ENCODE assay signal across 14 cellular contexts in the genomic region with DNA sequence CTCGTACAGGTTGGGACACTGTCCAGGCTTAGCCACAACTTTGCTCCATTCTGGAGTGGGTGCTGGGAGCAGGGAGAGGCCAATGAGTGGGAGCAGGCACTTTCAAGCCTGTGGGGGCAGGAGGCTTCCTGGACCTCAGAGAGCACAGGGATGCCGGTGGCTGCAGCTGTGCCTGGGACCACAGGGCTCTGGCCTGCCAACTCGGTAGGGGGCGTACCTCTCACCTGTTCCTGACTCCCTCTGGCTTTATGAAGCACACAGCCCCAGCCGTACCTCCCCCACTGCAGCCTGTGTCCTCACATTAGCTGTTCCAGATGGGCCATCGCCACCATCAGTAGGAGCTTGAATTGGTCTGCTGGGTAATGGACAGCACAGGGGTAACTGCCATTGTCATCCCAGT.
DNase-seq lines count a peak whose midpoint lies in the region; ATAC-seq and TF ChIP-seq lines count a peak whose summit lies in the region.
"Had no signal": no experiment of that assay in that cellular context is flagged by ENCODE, and none has a peak within 500 bp of the region (broad histone marks: within the 10 kb centered on the region; RNA-seq: fewer than 3 reads in every experiment).

No MANE protein-coding gene starts in this region.

- no peaks in the 10 kb centered on the region for H3K36me3 ChIP-seq in upper lobe of right lung
- H3K36me3 ChIP-seq: BLaER1 treated with 17β-estradiol and CSF1 and Interleukin-3, amounts not matched to agents 10 nM and 100 nM had no signal

- no peaks in the 10 kb centered on the region for H3K27me3 ChIP-seq in upper lobe of right lung
- H3K27me3 ChIP-seq: BLaER1 treated with 17β-estradiol and CSF1 and Interleukin-3, amounts not matched to agents 10 nM and 100 nM had no signal

- peak overlapping the region; percentile 73; the same call in 1 of the 2 replicates for H3K27ac ChIP-seq in VCaP
- no peak overlapping the region for H3K27ac ChIP-seq in upper lobe of right lung
- H3K27ac ChIP-seq: BLaER1 treated with 17β-estradiol and CSF1 and Interleukin-3, amounts not matched to agents 10 nM and 100 nM had no signal

- H3K9me3 ChIP-seq in upper lobe of right lung: no peaks in the 10 kb centered on the region

- no peak for ATAC-seq in left cardiac atrium
- no peak for ATAC-seq in left ventricle myocardium superior
- ATAC-seq in upper lobe of right lung: peak; percentile 16
- ATAC-seq: GM12878 had no signal

- H3K4me1 ChIP-seq in upper lobe of right lung: no peaks in the 10 kb centered on the region
- H3K4me1 ChIP-seq: BLaER1 treated with 17β-estradiol and CSF1 and Interleukin-3, amounts not matched to agents 10 nM and 100 nM had no signal

- TF ChIP-seq CTCF in VCaP (conservative IDR thresholded peaks at IDR 0.05) (no peak), upper lobe of right lung (IDR thresholded peaks at IDR 0.05) (no peak)

- intact Hi-C loops in left cardiac atrium (cut with DNase I) (no loop called here), left ventricle myocardium superior (cut with micrococcal nuclease) (no loop called here), upper lobe of right lung (cut with DNase I) (no loop called here)

- DNase-seq in left cardiac atrium: peak; percentile 15
- DNase-seq in left ventricle myocardium superior: no peak
- peak; percentile 8 for DNase-seq in iPS-NIHi7 (ENCODE audit: extremely low spot score)
- no peak for DNase-seq in upper lobe of right lung
- DNase-seq in medulla oblongata (ENCODE audit: extremely low spot score): no peak
- no peak for DNase-seq in NCI-H146 (lab: John Stamatoyannopoulos, UW)
- no peak for DNase-seq in NCI-H2171 treated with DMSO at 0.1 percent for 48 hours (lab: John Stamatoyannopoulos, UW)
- DNase-seq: CD4-positive, alpha-beta memory T cell; DMS79; H7; IMR-90 had no signal

- H3K4me3 ChIP-seq in upper lobe of right lung: no peak overlapping the region
- H3K4me3 ChIP-seq: BLaER1 treated with 17β-estradiol and CSF1 and Interleukin-3, amounts not matched to agents 10 nM and 100 nM; GM12878 had no signal

Comparison
In these comparisons a context has a peak if more than half of its experiments do, and no peak if none do; other contexts are left out.
1. DNase-seq: peak in left cardiac atrium (single experiment) and iPS-NIHi7 (single experiment); none in left ventricle myocardium superior (single experiment), upper lobe of right lung (single experiment), medulla oblongata (single experiment), NCI-H146 (single experiment) and NCI-H2171 treated with DMSO at 0.1 percent for 48 hours (single experiment).